In genomic region chr2:169185711-169186110, GRCh38 we compare ENCODE assay signal across 20 cellular contexts.
DNase-seq lines count a peak whose midpoint lies in the region; ATAC-seq and TF ChIP-seq lines count a peak whose summit lies in the region.
"Had no signal": no experiment of that assay in that cellular context is flagged by ENCODE, and none has a peak within 500 bp of the region (broad histone marks: within the 10 kb centered on the region; RNA-seq: fewer than 3 reads in every experiment).

No MANE protein-coding gene starts in this region.

- ATAC-seq in GM21447 (IDR thresholded peaks at IDR 0.05; ENCODE audit: unreplicated experiment), result no peak
- ATAC-seq: Panc1 had no signal

- intact Hi-C loops in ascending aorta (cut with DNase I), result no loop called here

- H3K4me1 ChIP-seq in ascending aorta, result no peaks in the 10 kb centered on the region

- no peak overlapping the region for H3K4me3 ChIP-seq in ascending aorta
- H3K4me3 ChIP-seq: MG63 had no signal

- H3K27me3 ChIP-seq in ascending aorta, result no peaks in the 10 kb centered on the region
- H3K27me3 ChIP-seq: MG63 had no signal

- no peaks in the 10 kb centered on the region for H3K36me3 ChIP-seq in ascending aorta
- H3K36me3 ChIP-seq: MG63 had no signal

- H3K27ac ChIP-seq in ascending aorta, result no peak overlapping the region

- no peak for TF ChIP-seq CTCF in ascending aorta (IDR thresholded peaks at IDR 0.05)

- no peaks in the 10 kb centered on the region for H3K9me3 ChIP-seq in ascending aorta
- H3K9me3 ChIP-seq: MG63 had no signal

- DNase-seq in NCI-H345 (lab: John Stamatoyannopoulos, UW) (peak; percentile 12), NCI-H345 treated with DMSO at 0.1 percent for 48 hours (lab: John Stamatoyannopoulos, UW; ENCODE audit: unreplicated experiment) (no peak), inferior parietal cortex (ENCODE audit: extremely low spot score) (peak; percentile 4), pons (ENCODE audit: low spot score) (peak; percentile 86), ascending aorta (ENCODE audit: low spot score in 2 of 2) (no peak), DMS153 treated with DMSO at 0.1 percent for 48 hours (lab: John Stamatoyannopoulos, UW; ENCODE audit: unreplicated experiment) (no peak)
- DNase-seq: 8988T; CD4-positive, CD25-positive, alpha-beta regulatory T cell; COR-L47; DMS 273 treated with DMSO at 0.1 percent for 48 hours; GOT3; HCEC 1CT; MG63; NCI-H1694 treated with DMSO at 0.1 percent for 48 hours; NCI-H2081 treated with DMSO at 0.1 percent for 48 hours; NCI-H510A treated with DMSO at 0.1 percent for 48 hours; NCI-H82; SIG-M5 had no signal

Comparison
In these comparisons a context has a peak if more than half of its experiments do, and no peak if none do; other contexts are left out.
1. DNase-seq: peak in NCI-H345 (single experiment), inferior parietal cortex (single experiment) and pons (single experiment); none in NCI-H345 treated with DMSO at 0.1 percent for 48 hours (single experiment), ascending aorta (0 of 2) and DMS153 treated with DMSO at 0.1 percent for 48 hours (single experiment).